Comparison of ENCODE assay signal across 1 cellular context in the genomic region with DNA sequence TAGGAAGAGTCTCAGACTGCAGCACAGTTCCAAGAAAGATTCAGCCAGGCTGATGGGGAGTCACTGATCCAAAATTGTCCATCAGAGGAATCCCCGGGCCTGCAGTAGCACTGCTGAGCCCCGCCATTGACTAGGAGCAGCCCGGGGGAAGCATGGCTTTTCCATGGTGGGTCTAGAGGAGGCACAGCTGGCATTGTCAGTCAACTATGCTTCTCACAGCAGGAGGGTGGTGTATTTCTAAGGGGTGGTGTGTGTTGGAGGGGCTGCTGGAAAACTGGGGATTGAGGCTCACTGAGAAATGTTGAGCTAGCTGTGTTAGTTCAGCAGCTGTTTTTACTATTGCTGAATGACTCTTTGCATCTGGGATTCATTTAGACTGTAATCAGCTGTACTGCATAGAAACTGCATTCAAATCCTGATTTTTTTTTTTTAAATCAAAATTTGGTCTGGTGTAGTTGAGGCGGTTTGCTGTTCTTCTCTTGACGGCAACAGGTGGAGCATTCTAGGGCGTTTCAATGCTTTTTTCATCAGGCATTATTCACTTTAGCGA.
TF ChIP-seq lines count a peak whose summit lies in the region.

No MANE protein-coding gene starts in this region.

TF ChIP-seq in SK-N-SH treated with all-trans-retinoic acid at 6 μM for 48 hours, 23 proteins besides CTCF, POLR2A, EP300 and RAD21 (continued from another document):
- TF ChIP-seq, protein P1, sequence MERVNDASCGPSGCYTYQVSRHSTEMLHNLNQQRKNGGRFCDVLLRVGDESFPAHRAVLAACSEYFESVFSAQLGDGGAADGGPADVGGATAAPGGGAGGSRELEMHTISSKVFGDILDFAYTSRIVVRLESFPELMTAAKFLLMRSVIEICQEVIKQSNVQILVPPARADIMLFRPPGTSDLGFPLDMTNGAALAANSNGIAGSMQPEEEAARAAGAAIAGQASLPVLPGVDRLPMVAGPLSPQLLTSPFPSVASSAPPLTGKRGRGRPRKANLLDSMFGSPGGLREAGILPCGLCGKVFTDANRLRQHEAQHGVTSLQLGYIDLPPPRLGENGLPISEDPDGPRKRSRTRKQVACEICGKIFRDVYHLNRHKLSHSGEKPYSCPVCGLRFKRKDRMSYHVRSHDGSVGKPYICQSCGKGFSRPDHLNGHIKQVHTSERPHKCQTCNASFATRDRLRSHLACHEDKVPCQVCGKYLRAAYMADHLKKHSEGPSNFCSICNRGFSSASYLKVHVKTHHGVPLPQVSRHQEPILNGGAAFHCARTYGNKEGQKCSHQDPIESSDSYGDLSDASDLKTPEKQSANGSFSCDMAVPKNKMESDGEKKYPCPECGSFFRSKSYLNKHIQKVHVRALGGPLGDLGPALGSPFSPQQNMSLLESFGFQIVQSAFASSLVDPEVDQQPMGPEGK (CRISPR knock-in tag; IDR thresholded peaks at IDR 0.05; ENCODE audit: borderline replicate concordance): no peak
- TF ChIP-seq ZC3H10 (CRISPR knock-in tag; IDR thresholded peaks at IDR 0.05) (no peak), ISL1 (CRISPR knock-in tag; IDR thresholded peaks at IDR 0.05) (no peak), RARB (CRISPR knock-in tag; IDR thresholded peaks at IDR 0.05) (no peak), GLIS3 (CRISPR knock-in tag; IDR thresholded peaks at IDR 0.05) (no peak), CSDC2 (CRISPR knock-in tag; IDR thresholded peaks at IDR 0.05) (no peak)
- TF ChIP-seq, protein P2, sequence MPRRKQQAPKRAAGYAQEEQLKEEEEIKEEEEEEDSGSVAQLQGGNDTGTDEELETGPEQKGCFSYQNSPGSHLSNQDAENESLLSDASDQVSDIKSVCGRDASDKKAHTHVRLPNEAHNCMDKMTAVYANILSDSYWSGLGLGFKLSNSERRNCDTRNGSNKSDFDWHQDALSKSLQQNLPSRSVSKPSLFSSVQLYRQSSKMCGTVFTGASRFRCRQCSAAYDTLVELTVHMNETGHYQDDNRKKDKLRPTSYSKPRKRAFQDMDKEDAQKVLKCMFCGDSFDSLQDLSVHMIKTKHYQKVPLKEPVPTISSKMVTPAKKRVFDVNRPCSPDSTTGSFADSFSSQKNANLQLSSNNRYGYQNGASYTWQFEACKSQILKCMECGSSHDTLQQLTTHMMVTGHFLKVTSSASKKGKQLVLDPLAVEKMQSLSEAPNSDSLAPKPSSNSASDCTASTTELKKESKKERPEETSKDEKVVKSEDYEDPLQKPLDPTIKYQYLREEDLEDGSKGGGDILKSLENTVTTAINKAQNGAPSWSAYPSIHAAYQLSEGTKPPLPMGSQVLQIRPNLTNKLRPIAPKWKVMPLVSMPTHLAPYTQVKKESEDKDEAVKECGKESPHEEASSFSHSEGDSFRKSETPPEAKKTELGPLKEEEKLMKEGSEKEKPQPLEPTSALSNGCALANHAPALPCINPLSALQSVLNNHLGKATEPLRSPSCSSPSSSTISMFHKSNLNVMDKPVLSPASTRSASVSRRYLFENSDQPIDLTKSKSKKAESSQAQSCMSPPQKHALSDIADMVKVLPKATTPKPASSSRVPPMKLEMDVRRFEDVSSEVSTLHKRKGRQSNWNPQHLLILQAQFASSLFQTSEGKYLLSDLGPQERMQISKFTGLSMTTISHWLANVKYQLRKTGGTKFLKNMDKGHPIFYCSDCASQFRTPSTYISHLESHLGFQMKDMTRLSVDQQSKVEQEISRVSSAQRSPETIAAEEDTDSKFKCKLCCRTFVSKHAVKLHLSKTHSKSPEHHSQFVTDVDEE (CRISPR knock-in tag; IDR thresholded peaks at IDR 0.05): no peak
